Comparison of ENCODE assay signal across 17 cellular contexts in the genomic region with DNA sequence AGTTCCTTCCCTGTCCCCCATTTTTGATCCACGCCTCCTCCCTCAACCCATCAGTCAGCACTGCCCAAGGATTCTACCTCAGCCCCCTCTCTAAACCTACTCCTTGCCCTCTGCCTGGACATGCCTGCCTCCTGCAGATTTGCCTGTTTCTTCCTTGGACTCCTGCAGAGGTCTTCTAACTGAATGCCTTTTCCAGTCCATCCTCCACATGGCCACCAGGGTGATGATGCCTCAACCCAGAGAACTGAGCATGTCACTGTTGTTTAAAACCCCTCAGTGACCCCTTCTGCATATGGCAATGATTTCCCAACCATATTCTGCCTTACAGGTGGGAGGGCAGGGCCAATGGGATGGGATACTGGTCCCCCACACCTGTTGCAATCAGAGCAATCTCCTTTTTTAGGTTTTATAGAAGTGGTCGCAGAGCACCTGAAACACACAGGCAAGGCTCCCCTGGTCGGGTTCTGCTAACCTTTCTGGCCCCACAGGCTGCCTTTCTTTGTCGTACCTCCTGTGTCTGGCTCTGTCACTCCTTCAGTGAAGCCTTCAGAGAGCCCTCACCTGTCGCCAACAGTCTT. TPM values are rescaled to one million over a fixed set of nuclear protein-coding genes. Genes with fewer than 3 reads are reported as not detected.
A peak's percentile ranks its signal among the peaks of the same experiment; 100 is the strongest.
DNase-seq lines count a peak whose midpoint lies in the region; ATAC-seq, FAIRE-seq and TF ChIP-seq lines count a peak whose summit lies in the region.
"Had no signal": no experiment of that assay in that cellular context is flagged by ENCODE, and none has a peak within 500 bp of the region (broad histone marks: within the 10 kb centered on the region; RNA-seq: fewer than 3 reads in every experiment).

No MANE protein-coding gene starts in this region.

- H4K20me1 ChIP-seq in keratinocyte (ENCODE audit: control insufficient read depth, extremely low read depth, insufficient read depth, low read length) = peaks cover 4% of the 10 kb centered on the region

- dilution Hi-C loops in keratinocyte (cut with MboI; ENCODE audit: extremely low pct_ligation_motif_present, low sequenced_read_pairs) = no loop called here

- H2AFZ ChIP-seq in keratinocyte (ENCODE audit: control insufficient read depth, low read length) = no peak overlapping the region

- FAIRE-seq in keratinocyte (lab: Jason Lieb, UNC) = no peak
- FAIRE-seq: islet of Langerhans had no signal

- H3K4me2 ChIP-seq in keratinocyte (ENCODE audit: control insufficient read depth, extremely low read depth, insufficient read depth, low read depth, low read length) = no peak overlapping the region
- H3K4me2 ChIP-seq: BLaER1 had no signal

- no peak overlapping the region for H3K9ac ChIP-seq in keratinocyte (ENCODE audit: control insufficient read depth, extremely low read depth, insufficient read depth, low read length)
- H3K9ac ChIP-seq: BLaER1 had no signal

- peaks cover 32% of the 10 kb centered on the region for H3K36me3 ChIP-seq in CD8-positive, alpha-beta memory T cell (ENCODE audit: insufficient read depth, low read length)
- H3K36me3 ChIP-seq in keratinocyte (ENCODE audit: control insufficient read depth in 2 of 2, extremely low read depth in 1 of 2, insufficient read depth in 2 of 2, low read length in 2 of 2) = peaks cover 13 to 14% of the 10 kb centered on the region in 2 experiments

- TF ChIP-seq CTCF in AG04450 (IDR thresholded peaks at IDR 0.05; ENCODE audit: low read depth, low read length) (0 out of 2 replicates have a peak, but pooled peaks have one; percentile 9), keratinocyte (optimal IDR thresholded peaks at IDR 0.05 in 1 of 3, IDR thresholded peaks at IDR 0.05 in 1 of 3, conservative IDR thresholded peaks at IDR 0.05 in 1 of 3; ENCODE audit: extremely low read depth in 1 of 3, insufficient read depth in 2 of 3, low read length in 3 of 3) (peak in 2 of 3 experiments; percentile 13 to 27), dorsolateral prefrontal cortex (IDR thresholded peaks at IDR 0.05 in 54 of 56, conservative IDR thresholded peaks at IDR 0.05 in 2 of 56; ENCODE audit: low read depth in 1 of 56, partially characterized antibody in 56 of 56) (peak in 1 of 56 donors; percentile 8)

- CTCF ChIA-PET in AG04450 (lab: Charles Lee) = no interaction called here
- CTCF ChIA-PET in CD8-positive, alpha-beta memory T cell (lab: Charles Lee) = no interaction called here
- CTCF ChIA-PET in activated CD8-positive, alpha-beta T cell treated with anti-CD3 and anti-CD28 coated beads, Interleukin-2, amount 10 ng/mL, durations not matched to agents 7 days and 5 days (lab: Charles Lee) = no interaction called here

- H3K9me3 ChIP-seq in AG04450 (ENCODE audit: control insufficient read depth, insufficient read depth, low read length) (peaks cover 10% of the 10 kb centered on the region), keratinocyte (ENCODE audit: control insufficient read depth, low read depth, low read length) (no peaks in the 10 kb centered on the region)
- H3K9me3 ChIP-seq in CD8-positive, alpha-beta memory T cell (ENCODE audit: low read length) = no peaks in the 10 kb centered on the region
- H3K9me3 ChIP-seq: BLaER1, mucosa of descending colon had no signal

- no peaks in the 10 kb centered on the region for H3K9me1 ChIP-seq in keratinocyte (ENCODE audit: control insufficient read depth, extremely low read depth, insufficient read depth, low read length)

- H3K4me1 ChIP-seq in CD8-positive, alpha-beta memory T cell (ENCODE audit: insufficient read depth, low read length) = peaks cover under 1% of the 10 kb centered on the region
- peaks cover 10% of the 10 kb centered on the region for H3K4me1 ChIP-seq in keratinocyte (ENCODE audit: control insufficient read depth, extremely low read depth, insufficient read depth, low read length)
- H3K4me1 ChIP-seq: BLaER1 had no signal

- H3K79me2 ChIP-seq in keratinocyte (ENCODE audit: control insufficient read depth, insufficient read depth, low read length) = no peaks in the 10 kb centered on the region

- peaks cover 6 to 81% (median 15%) of the 10 kb centered on the region in 3 donors for H3K36me3 Mint-ChIP-seq in CD8-positive, alpha-beta memory T cell
- H3K36me3 Mint-ChIP-seq in activated CD8-positive, alpha-beta T cell treated with anti-CD3 and anti-CD28 coated beads, Interleukin-2, amount 10 ng/mL, durations not matched to agents 7 days and 5 days (ENCODE audit: low read depth) = peaks cover 78% of the 10 kb centered on the region

- no peaks in the 10 kb centered on the region for H3K9me3 Mint-ChIP-seq in CD8-positive, alpha-beta memory T cell
- no peaks in the 10 kb centered on the region for H3K9me3 Mint-ChIP-seq in activated CD8-positive, alpha-beta T cell treated with anti-CD3 and anti-CD28 coated beads, Interleukin-2, amount 10 ng/mL, durations not matched to agents 7 days and 5 days (ENCODE audit: insufficient read depth)

- peak overlapping the region in 7 of 8 donors; percentile 10 to 86 (median 53) for H3K27ac Mint-ChIP-seq in CD8-positive, alpha-beta memory T cell
- peak overlapping the region; percentile 62 for H3K27ac Mint-ChIP-seq in activated CD8-positive, alpha-beta T cell treated with anti-CD3 and anti-CD28 coated beads, Interleukin-2, amount 10 ng/mL, durations not matched to agents 7 days and 5 days

- intact Hi-C loops in dorsolateral prefrontal cortex (cut with DNase I) = no loop called here

- H3K27ac ChIP-seq in AG04450 (ENCODE audit: low read depth, low read length) = no peak overlapping the region
- H3K27ac ChIP-seq in CD8-positive, alpha-beta memory T cell (ENCODE audit: low read depth, low read length) = no peak overlapping the region
- no peak overlapping the region for H3K27ac ChIP-seq in keratinocyte (ENCODE audit: control insufficient read depth, insufficient read depth, low read length)
- H3K27ac ChIP-seq in dorsolateral prefrontal cortex = no peak overlapping the region
- H3K27ac ChIP-seq: BLaER1 had no signal

- no peak for DNase-seq in AG04450 (ENCODE audit: low read depth, low spot score)
- no peak for DNase-seq in CD8-positive, alpha-beta memory T cell
- DNase-seq in activated CD8-positive, alpha-beta T cell treated with anti-CD3 and anti-CD28 coated beads, Interleukin-2, amount 10 ng/mL, durations not matched to agents 7 days and 5 days = no peak
- no peak for DNase-seq in keratinocyte (ENCODE audit: low read depth, low spot score)
- DNase-seq in GDM1 (lab: John Stamatoyannopoulos, UW) = no peak
- no peak for DNase-seq in effector CD8-positive, alpha-beta T cell (lab: John Stamatoyannopoulos, UW)
- DNase-seq in dorsolateral prefrontal cortex = no peak
- DNase-seq: activated CD4-positive, alpha-beta T cell treated with anti-CD3 and anti-CD28 coated beads, Interleukin-2, amount 50 U/mL, for 48 hours; activated gamma-delta T cell; NCI-H1105 treated with DMSO at 0.1 percent for 48 hours; SIG-M5 had no signal

- H3K27me3 Mint-ChIP-seq in CD8-positive, alpha-beta memory T cell = no peaks in the 10 kb centered on the region
- H3K27me3 Mint-ChIP-seq in activated CD8-positive, alpha-beta T cell treated with anti-CD3 and anti-CD28 coated beads, Interleukin-2, amount 10 ng/mL, durations not matched to agents 7 days and 5 days (ENCODE audit: low read depth) = no peaks in the 10 kb centered on the region

- H3K27me3 ChIP-seq in AG04450 (ENCODE audit: control insufficient read depth, insufficient read depth, low read length) (no peaks in the 10 kb centered on the region), keratinocyte (ENCODE audit: control insufficient read depth, extremely low read depth, insufficient read depth, low read length) (no peaks in the 10 kb centered on the region), dorsolateral prefrontal cortex (no peaks in the 10 kb centered on the region)
- no peaks in the 10 kb centered on the region for H3K27me3 ChIP-seq in CD8-positive, alpha-beta memory T cell (ENCODE audit: insufficient read depth, low read length, poor library complexity, severe bottlenecking)
- H3K27me3 ChIP-seq: BLaER1 had no signal

- ATAC-seq in activated CD8-positive, alpha-beta T cell treated with anti-CD3 and anti-CD28 coated beads, Interleukin-2, amount 10 ng/mL, durations not matched to agents 7 days and 5 days = no peak
- ATAC-seq in HG03457 (IDR thresholded peaks at IDR 0.05; ENCODE audit: unreplicated experiment) = no peak
- ATAC-seq: mucosa of descending colon had no signal

- H3K4me3 Mint-ChIP-seq in CD8-positive, alpha-beta memory T cell = no peak overlapping the region
- H3K4me3 Mint-ChIP-seq in activated CD8-positive, alpha-beta T cell treated with anti-CD3 and anti-CD28 coated beads, Interleukin-2, amount 10 ng/mL, durations not matched to agents 7 days and 5 days = no peak overlapping the region

- peaks cover 39 to 61% (median 57%) of the 10 kb centered on the region in 3 donors for H3K4me1 Mint-ChIP-seq in CD8-positive, alpha-beta memory T cell
- peaks cover 36% of the 10 kb centered on the region for H3K4me1 Mint-ChIP-seq in activated CD8-positive, alpha-beta T cell treated with anti-CD3 and anti-CD28 coated beads, Interleukin-2, amount 10 ng/mL, durations not matched to agents 7 days and 5 days (ENCODE audit: low read depth)

- POLR2A ChIA-PET in AG04450 (lab: Yijun Ruan, JAX) = no interaction called here
- POLR2A ChIA-PET in CD8-positive, alpha-beta memory T cell (lab: Charles Lee) = no interaction called here
- POLR2A ChIA-PET in activated CD8-positive, alpha-beta T cell treated with anti-CD3 and anti-CD28 coated beads, Interleukin-2, amount 10 ng/mL, durations not matched to agents 7 days and 5 days (lab: Charles Lee) = no interaction called here

- no peak overlapping the region for H3K4me3 ChIP-seq in AG04450 (ENCODE audit: low read depth, low read length)
- H3K4me3 ChIP-seq in CD8-positive, alpha-beta memory T cell (ENCODE audit: low read length) = no peak overlapping the region
- H3K4me3 ChIP-seq in keratinocyte (ENCODE audit: control insufficient read depth in 2 of 3, extremely low read depth in 1 of 3, insufficient read depth in 2 of 3, low read depth in 1 of 3, low read length in 3 of 3) = no peak overlapping the region
- no peak overlapping the region for H3K4me3 ChIP-seq in dorsolateral prefrontal cortex
- H3K4me3 ChIP-seq: BLaER1, mucosa of descending colon had no signal

RNA-seq across cellular contexts. Expression of gene PHYKPL, which starts 9.3 kb away (rescaled TPM):
- polyA plus RNA-seq in AG04450 (2011; rRNA removed) (33.4 and 36.0 TPM in 2 replicates), keratinocyte (27.6 to 53.5 TPM (median 38.8 TPM) in 3 replicates)
- polyA minus RNA-seq in AG04450 (2011; rRNA and poly(A)+ RNA removed) = 58.1 and 68.2 TPM in 2 replicates
- 10 to 100 TPM; 57.8 to 61.1 TPM for total RNA-seq in CD8-positive, alpha-beta memory T cell
- polyA plus RNA-seq in CD8-positive, alpha-beta memory T cell = 41.6 TPM
- 100 to 1,000 TPM; 125 to 126 TPM for total RNA-seq in activated CD8-positive, alpha-beta T cell treated with anti-CD3 and anti-CD28 coated beads, Interleukin-2, amount 10 ng/mL, durations not matched to agents 7 days and 5 days
- polyA plus RNA-seq in keratinocyte (2011; ENCODE audit: low read depth) = 28.6 TPM
- 18.7 and 26.0 TPM in 2 replicates for polyA plus RNA-seq in keratinocyte (2011; cell fraction: cytosol; rRNA removed)
- polyA plus RNA-seq in keratinocyte (2011; cell fraction: nucleus; rRNA removed) = 125 and 140 TPM in 2 replicates
- 24.6 and 30.8 TPM in 2 replicates for polyA plus RNA-seq in keratinocyte (2012; ENCODE audit: low replicate concordance)
- polyA minus RNA-seq in keratinocyte = 51.8 to 71.0 TPM (median 56.9 TPM) in 3 replicates
- 24.0 TPM for polyA minus RNA-seq in keratinocyte (2011; cell fraction: cytosol; rRNA and poly(A)+ RNA removed)
- polyA minus RNA-seq in keratinocyte (2011; cell fraction: nucleus; rRNA and poly(A)+ RNA removed) = 46.8 and 59.5 TPM in 2 replicates
- 100 to 1,000 TPM in 2 of 120 experiments, 10 to 100 TPM in 118; 36.8 to 114 (median 63.2) TPM for total RNA-seq in dorsolateral prefrontal cortex

RNA-seq across cellular contexts. Expression of gene HNRNPAB, which starts 19.0 kb away (rescaled TPM):
- 90.9 and 102 TPM in 2 replicates for polyA plus RNA-seq in AG04450 (2011; rRNA removed)
- 39.4 and 45.6 TPM in 2 replicates for polyA minus RNA-seq in AG04450 (2011; rRNA and poly(A)+ RNA removed)
- 100 to 1,000 TPM; 672 to 673 TPM for total RNA-seq in CD8-positive, alpha-beta memory T cell
- 80.5 TPM for polyA plus RNA-seq in CD8-positive, alpha-beta memory T cell
- 100 to 1,000 TPM; 335 to 336 TPM for total RNA-seq in activated CD8-positive, alpha-beta T cell treated with anti-CD3 and anti-CD28 coated beads, Interleukin-2, amount 10 ng/mL, durations not matched to agents 7 days and 5 days
- 102 to 161 TPM (median 146 TPM) in 3 replicates for polyA plus RNA-seq in keratinocyte
- 142 TPM for polyA plus RNA-seq in keratinocyte (2011; ENCODE audit: low read depth)
- polyA plus RNA-seq in keratinocyte (2011; cell fraction: cytosol; rRNA removed) = 106 and 125 TPM in 2 replicates
- polyA plus RNA-seq in keratinocyte (2011; cell fraction: nucleus; rRNA removed) = 105 and 124 TPM in 2 replicates
- 98.8 and 167 TPM in 2 replicates for polyA plus RNA-seq in keratinocyte (2012; ENCODE audit: low replicate concordance)
- 37.9 to 59.2 TPM (median 53.2 TPM) in 3 replicates for polyA minus RNA-seq in keratinocyte
- polyA minus RNA-seq in keratinocyte (2011; cell fraction: cytosol; rRNA and poly(A)+ RNA removed) = 85.0 TPM
- polyA minus RNA-seq in keratinocyte (2011; cell fraction: nucleus; rRNA and poly(A)+ RNA removed) = 24.6 and 33.4 TPM in 2 replicates
- total RNA-seq in dorsolateral prefrontal cortex = 10 to 100 TPM; 27.5 to 66.1 (median 44.7) TPM

RNA-seq across cellular contexts. Expression of gene GMCL2, which starts 36.1 kb away (rescaled TPM):
- not detected in 2 replicates for polyA plus RNA-seq in AG04450 (2011; rRNA removed)
- polyA minus RNA-seq in AG04450 (2011; rRNA and poly(A)+ RNA removed) = not detected in 2 replicates
- not detected for total RNA-seq in CD8-positive, alpha-beta memory T cell
- polyA plus RNA-seq in CD8-positive, alpha-beta memory T cell = not detected
- total RNA-seq in activated CD8-positive, alpha-beta T cell treated with anti-CD3 and anti-CD28 coated beads, Interleukin-2, amount 10 ng/mL, durations not matched to agents 7 days and 5 days = not detected
- not detected in 3 replicates for polyA plus RNA-seq in keratinocyte
- not detected for polyA plus RNA-seq in keratinocyte (2011; ENCODE audit: low read depth)
- polyA plus RNA-seq in keratinocyte (2011; cell fraction: cytosol; rRNA removed) = not detected in 2 replicates
- polyA plus RNA-seq in keratinocyte (2011; cell fraction: nucleus; rRNA removed) = not detected in 2 replicates
- not detected in 2 replicates for polyA plus RNA-seq in keratinocyte (2012; ENCODE audit: low replicate concordance)
- polyA minus RNA-seq in keratinocyte = not detected in 3 replicates
- not detected for polyA minus RNA-seq in keratinocyte (2011; cell fraction: cytosol; rRNA and poly(A)+ RNA removed)
- not detected in 2 replicates for polyA minus RNA-seq in keratinocyte (2011; cell fraction: nucleus; rRNA and poly(A)+ RNA removed)
- under 1 TPM in 5 of 120 experiments, not detected in 115; 0.12 to 0.21 (median 0.16) TPM for total RNA-seq in dorsolateral prefrontal cortex
- total RNA-seq: Daoy, H7, mucosa of descending colon had no signal

Comparison
In these comparisons a context has a peak if more than half of its experiments do, and no peak if none do; other contexts are left out.
1. RNA of gene HNRNPAB, which starts 19.0 kb away (total RNA-seq): 672 to 673 TPM in CD8-positive, alpha-beta memory T cell and 335 to 336 TPM in activated CD8-positive, alpha-beta T cell treated with anti-CD3 and anti-CD28 coated beads, Interleukin-2, amount 10 ng/mL, durations not matched to agents 7 days and 5 days; 27.5 to 66.1 TPM in dorsolateral prefrontal cortex; every median in the first group is over 4 times any median in the second.